9 cellular contexts compared by ENCODE assay signal in the genomic region with DNA sequence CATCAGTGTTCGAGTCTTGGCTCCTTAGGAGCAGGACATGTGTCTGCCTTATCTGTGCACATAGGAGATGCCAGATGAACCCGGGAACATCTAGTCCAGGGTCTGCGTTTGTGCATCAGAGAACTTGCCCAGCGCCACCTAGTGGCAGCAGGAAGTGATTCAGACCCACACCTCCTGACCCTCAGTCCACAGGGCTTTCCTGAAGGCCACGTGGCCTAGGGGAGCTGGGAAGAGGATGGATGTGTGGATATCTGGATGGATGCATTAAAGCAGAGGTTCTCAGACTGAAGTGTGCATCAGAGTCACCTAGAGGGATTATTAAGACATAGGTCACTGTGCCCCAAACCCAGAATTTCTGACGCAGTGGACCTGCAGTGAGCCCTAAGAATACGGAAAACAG. TPM values are rescaled to one million over a fixed set of nuclear protein-coding genes. Genes with fewer than 3 reads are reported as not detected.
DNase-seq lines count a peak whose midpoint lies in the region; ATAC-seq and TF ChIP-seq lines count a peak whose summit lies in the region.
"Had no signal": no experiment of that assay in that cellular context is flagged by ENCODE, and none has a peak within 500 bp of the region (broad histone marks: within the 10 kb centered on the region; RNA-seq: fewer than 3 reads in every experiment).

No MANE protein-coding gene starts in this region.

- H3K9me3 ChIP-seq in CD4-positive, CD25-positive, alpha-beta regulatory T cell (ENCODE audit: control insufficient read depth in 2 of 2, low read length in 2 of 2) = no peaks in the 10 kb centered on the region

- H3K4me3 ChIP-seq in CD4-positive, CD25-positive, alpha-beta regulatory T cell (ENCODE audit: low read depth, low read length) = no peak overlapping the region
- H3K4me3 ChIP-seq: skin epidermis had no signal

- peaks cover under 1% of the 10 kb centered on the region for H3K27me3 Mint-ChIP-seq in CD4-positive, CD25-positive, alpha-beta regulatory T cell
- H3K27me3 Mint-ChIP-seq in endothelial cell (ENCODE audit: unreplicated experiment) (no peaks in the 10 kb centered on the region), type B pancreatic cell (no peaks in the 10 kb centered on the region)
- H3K27me3 Mint-ChIP-seq in natural killer cell treated with Interleukin-12 subunit alpha and Interleukin-12 subunit beta and Interleukin-15 and Interleukin-18, amount 100 ng/mL, for 72 hours = peaks cover 2 to 7% of the 10 kb centered on the region in 2 donors

- peaks cover 0 to 3% (median 1%) of the 10 kb centered on the region in 4 donors for H3K4me1 Mint-ChIP-seq in CD4-positive, CD25-positive, alpha-beta regulatory T cell
- peaks cover 6% of the 10 kb centered on the region for H3K4me1 Mint-ChIP-seq in endothelial cell (ENCODE audit: unreplicated experiment)
- no peaks in the 10 kb centered on the region for H3K4me1 Mint-ChIP-seq in natural killer cell treated with Interleukin-12 subunit alpha and Interleukin-12 subunit beta and Interleukin-15 and Interleukin-18, amount 100 ng/mL, for 72 hours (ENCODE audit: low read depth in 2 of 2)
- H3K4me1 Mint-ChIP-seq in type B pancreatic cell (ENCODE audit: unreplicated experiment) = peaks cover 11% of the 10 kb centered on the region

- TF ChIP-seq CTCF in GM20000 (IDR thresholded peaks at IDR 0.05; ENCODE audit: extremely low read depth, missing control alignments) = peak; percentile 44
- peak; percentile 75 for TF ChIP-seq CTCF in endothelial cell (IDR thresholded peaks at IDR 0.05; ENCODE audit: unreplicated experiment)
- peak; percentile 75 for TF ChIP-seq CTCF in type B pancreatic cell (conservative IDR thresholded peaks at IDR 0.05)

- ATAC-seq in CD4-positive, CD25-positive, alpha-beta regulatory T cell (ENCODE audit: low read depth in 2 of 2) = no peak
- ATAC-seq in natural killer cell treated with Interleukin-12 subunit alpha and Interleukin-12 subunit beta and Interleukin-15 and Interleukin-18, amount 100 ng/mL, for 72 hours = peak; percentile 32 to 44

- no peaks in the 10 kb centered on the region for H3K36me3 Mint-ChIP-seq in CD4-positive, CD25-positive, alpha-beta regulatory T cell
- H3K36me3 Mint-ChIP-seq in endothelial cell (ENCODE audit: low read depth, unreplicated experiment) (peaks cover 3% of the 10 kb centered on the region), type B pancreatic cell (no peaks in the 10 kb centered on the region)
- H3K36me3 Mint-ChIP-seq in natural killer cell treated with Interleukin-12 subunit alpha and Interleukin-12 subunit beta and Interleukin-15 and Interleukin-18, amount 100 ng/mL, for 72 hours = no peaks in the 10 kb centered on the region

- H3K4me3 Mint-ChIP-seq in CD4-positive, CD25-positive, alpha-beta regulatory T cell = no peak overlapping the region
- no peak overlapping the region for H3K4me3 Mint-ChIP-seq in endothelial cell (ENCODE audit: unreplicated experiment)
- no peak overlapping the region for H3K4me3 Mint-ChIP-seq in natural killer cell treated with Interleukin-12 subunit alpha and Interleukin-12 subunit beta and Interleukin-15 and Interleukin-18, amount 100 ng/mL, for 72 hours
- H3K4me3 Mint-ChIP-seq in type B pancreatic cell = no peak overlapping the region

- H3K4me1 ChIP-seq in CD4-positive, CD25-positive, alpha-beta regulatory T cell (ENCODE audit: control insufficient read depth, insufficient read depth, low read length, poor library complexity, severe bottlenecking) = no peaks in the 10 kb centered on the region

- no peak overlapping the region for H3K27ac ChIP-seq in CD4-positive, CD25-positive, alpha-beta regulatory T cell (ENCODE audit: insufficient read depth, low read length, poor library complexity, severe bottlenecking)
- H3K27ac ChIP-seq: skin epidermis had no signal

- peak; percentile 2 to 34 (median 8) for DNase-seq in CD4-positive, CD25-positive, alpha-beta regulatory T cell
- DNase-seq in GM20000 (ENCODE audit: low spot score) (peak; percentile 46), NCI-H1694 treated with DMSO at 0.1 percent for 48 hours (lab: John Stamatoyannopoulos, UW) (peak; percentile 13), endothelial cell (ENCODE audit: low spot score) (peak; percentile 66), type B pancreatic cell (ENCODE audit: extremely low spot score, unreplicated experiment) (no peak), GDM1 (lab: John Stamatoyannopoulos, UW) (no peak)
- peak; percentile 66 for DNase-seq in activated CD4-positive, alpha-beta T cell treated with anti-CD3 and anti-CD28 coated beads for 48 hours
- no peak for DNase-seq in natural killer cell treated with Interleukin-12 subunit alpha and Interleukin-12 subunit beta and Interleukin-15 and Interleukin-18, amount 100 ng/mL, for 72 hours (ENCODE audit: low spot score)

- no peaks in the 10 kb centered on the region for H3K27me3 ChIP-seq in CD4-positive, CD25-positive, alpha-beta regulatory T cell (ENCODE audit: control insufficient read depth, insufficient read depth, low read length)

- H3K9me3 Mint-ChIP-seq in CD4-positive, CD25-positive, alpha-beta regulatory T cell = no peaks in the 10 kb centered on the region
- H3K9me3 Mint-ChIP-seq in endothelial cell (ENCODE audit: unreplicated experiment) (no peaks in the 10 kb centered on the region), type B pancreatic cell (no peaks in the 10 kb centered on the region)
- no peaks in the 10 kb centered on the region for H3K9me3 Mint-ChIP-seq in natural killer cell treated with Interleukin-12 subunit alpha and Interleukin-12 subunit beta and Interleukin-15 and Interleukin-18, amount 100 ng/mL, for 72 hours

- H3K27ac Mint-ChIP-seq in CD4-positive, CD25-positive, alpha-beta regulatory T cell = no peak overlapping the region
- H3K27ac Mint-ChIP-seq in endothelial cell (ENCODE audit: unreplicated experiment) (no peak overlapping the region), type B pancreatic cell (no peak overlapping the region)
- no peak overlapping the region for H3K27ac Mint-ChIP-seq in natural killer cell treated with Interleukin-12 subunit alpha and Interleukin-12 subunit beta and Interleukin-15 and Interleukin-18, amount 100 ng/mL, for 72 hours

- H3K36me3 ChIP-seq in CD4-positive, CD25-positive, alpha-beta regulatory T cell (ENCODE audit: control insufficient read depth, insufficient read depth, low read length) = no peaks in the 10 kb centered on the region

RNA-seq across cellular contexts. Expression of gene CAPN8, which starts 37.3 kb away (rescaled TPM):
- total RNA-seq in CD4-positive, CD25-positive, alpha-beta regulatory T cell = 1.1 TPM
- under 1 TPM in 3 of 4 donors, not detected in 1; 0.12 to 0.65 (median 0.33) TPM for polyA plus RNA-seq in CD4-positive, CD25-positive, alpha-beta regulatory T cell
- total RNA-seq in endothelial cell (ENCODE audit: unreplicated experiment) = 0.13 TPM
- not detected for total RNA-seq in natural killer cell treated with Interleukin-12 subunit alpha and Interleukin-12 subunit beta and Interleukin-15 and Interleukin-18, amount 100 ng/mL, for 72 hours
- total RNA-seq in type B pancreatic cell (ENCODE audit: low replicate concordance) = 0.71 and 2.3 TPM in 2 replicates

Comparison
In these comparisons a context has a peak if more than half of its experiments do, and no peak if none do; other contexts are left out.
1. ATAC-seq: peak in natural killer cell treated with Interleukin-12 subunit alpha and Interleukin-12 subunit beta and Interleukin-15 and Interleukin-18, amount 100 ng/mL, for 72 hours (2 of 2); none in CD4-positive, CD25-positive, alpha-beta regulatory T cell (0 of 2).
2. DNase-seq: peak in CD4-positive, CD25-positive, alpha-beta regulatory T cell (3 of 3), GM20000 (single experiment), NCI-H1694 treated with DMSO at 0.1 percent for 48 hours (single experiment), activated CD4-positive, alpha-beta T cell treated with anti-CD3 and anti-CD28 coated beads for 48 hours (single experiment) and endothelial cell (single experiment); none in natural killer cell treated with Interleukin-12 subunit alpha and Interleukin-12 subunit beta and Interleukin-15 and Interleukin-18, amount 100 ng/mL, for 72 hours (single experiment), type B pancreatic cell (single experiment) and GDM1 (single experiment).
3. Peak in every context shown above with its lines, with median percentiles within 50 percentile points of each other: CTCF ChIP-seq.